ENCODE assay signal across 8 cellular contexts in genomic region chr2:217223222-217223930, GRCh38.
DNase-seq lines count a peak whose midpoint lies in the region; ATAC-seq, FAIRE-seq and TF ChIP-seq lines count a peak whose summit lies in the region.

No MANE protein-coding gene starts in this region.

- H3K36me3 ChIP-seq in endothelial cell of umbilical vein (ENCODE audit: control insufficient read depth in 2 of 2, extremely low read depth in 1 of 2, insufficient read depth in 2 of 2, low read length in 2 of 2) (no peaks in the 10 kb centered on the region), smooth muscle cell (ENCODE audit: low read depth) (no peaks in the 10 kb centered on the region)

- TF ChIP-seq RAD21 in A549 (conservative IDR thresholded peaks at IDR 0.05 in 1 of 2, IDR thresholded peaks at IDR 0.05 in 1 of 2): no peak

- H3K9me3 ChIP-seq in A549: no peaks in the 10 kb centered on the region
- H3K9me3 ChIP-seq in endothelial cell of umbilical vein (replicated peaks; ENCODE audit: control insufficient read depth, insufficient read depth, low read length): no peaks in the 10 kb centered on the region
- H3K9me3 ChIP-seq in smooth muscle cell (replicated peaks; ENCODE audit: low read depth): no peaks in the 10 kb centered on the region

- H4K20me1 ChIP-seq in endothelial cell of umbilical vein (replicated peaks; ENCODE audit: control insufficient read depth, extremely low read depth, insufficient read depth, low read length) (no peaks in the 10 kb centered on the region), smooth muscle cell (ENCODE audit: low read depth) (no peaks in the 10 kb centered on the region)

- H3K4me2 ChIP-seq in A549 (peak overlapping the region; percentile 17; the same call in 1 of the 3 replicates), endothelial cell of umbilical vein (ENCODE audit: insufficient read depth, low read length) (peak overlapping the region; percentile 62), smooth muscle cell (peak overlapping the region; percentile 40)

- dilution Hi-C loops in endothelial cell of umbilical vein (cut with MboI; ENCODE audit: extremely low pct_ligation_motif_present, low sequenced_read_pairs): no loop called here

- DNase-seq in A549 (ENCODE audit: low read depth in 1 of 2, low spot score in 1 of 2) (peak in 1 of 2 experiments; percentile 52), RKO (ENCODE audit: low spot score) (peak; percentile 85), endothelial cell of umbilical vein (ENCODE audit: low read depth, low spot score) (peak; percentile 90), smooth muscle cell (lab: John Stamatoyannopoulos, UW; ENCODE audit: unreplicated experiment) (no peak), LoVo (ENCODE audit: low spot score) (no peak), superior temporal gyrus (ENCODE audit: extremely low spot score) (no peak)

- H3K4me1 ChIP-seq in A549 (peaks cover 6% of the 10 kb centered on the region; the same call in 1 of the 3 replicates), endothelial cell of umbilical vein (ENCODE audit: control insufficient read depth, extremely low read depth, insufficient read depth, low read length) (peaks cover 13% of the 10 kb centered on the region), smooth muscle cell (ENCODE audit: low read depth) (no peaks in the 10 kb centered on the region)

- peak overlapping the region; percentile 36 for H3K9ac ChIP-seq in endothelial cell of umbilical vein (replicated peaks; ENCODE audit: extremely low read depth, insufficient read depth, low read length)
- H3K9ac ChIP-seq in smooth muscle cell (ENCODE audit: low read depth): peak overlapping the region; percentile 11

- H3K27me3 ChIP-seq in endothelial cell of umbilical vein (ENCODE audit: control insufficient read depth in 2 of 2, insufficient read depth in 2 of 2, low read length in 2 of 2) (no peaks in the 10 kb centered on the region), smooth muscle cell (ENCODE audit: low read depth) (no peaks in the 10 kb centered on the region)

- CTCF ChIA-PET in A549 (lab: Yijun Ruan, JAX) (no interaction called here), endothelial cell of umbilical vein (lab: Charles Lee) (interaction anchor here (1.2 kb wide), 1 partner anchor 57 kb away, joined by 4 read pairs; no protein-coding TSS in a partner anchor)

- no peak overlapping the region for H3K4me3 ChIP-seq in A549
- no peak overlapping the region for H3K4me3 ChIP-seq in endothelial cell of umbilical vein (replicated peaks in 1 of 3; ENCODE audit: insufficient read depth in 1 of 3, low read depth in 1 of 3, low read length in 3 of 3)
- H3K4me3 ChIP-seq in smooth muscle cell: no peak overlapping the region

- no peaks in the 10 kb centered on the region for H3F3A ChIP-seq in smooth muscle cell (ENCODE audit: low read depth)

- TF ChIP-seq CTCF in A549 (IDR thresholded peaks at IDR 0.05) (no peak), endothelial cell of umbilical vein (IDR thresholded peaks at IDR 0.05; ENCODE audit: extremely low read depth in 1 of 2, insufficient read depth in 1 of 2, low read depth in 1 of 2, low read length in 2 of 2) (no peak), smooth muscle cell (IDR thresholded peaks at IDR 0.05; ENCODE audit: borderline replicate concordance, insufficient read depth, poor library complexity, severe bottlenecking) (no peak)

- no peak for TF ChIP-seq POLR2A in A549 (IDR thresholded peaks at IDR 0.05; ENCODE audit: low read length)
- TF ChIP-seq POLR2A in endothelial cell of umbilical vein (IDR thresholded peaks at IDR 0.05; ENCODE audit: low read depth, low read length): no peak

- H2AFZ ChIP-seq in endothelial cell of umbilical vein (ENCODE audit: low read depth, low read length) (peak overlapping the region; percentile 58), smooth muscle cell (ENCODE audit: low read depth) (peak overlapping the region; percentile 3)

- FAIRE-seq in A549 (lab: Jason Lieb, UNC): no peak
- FAIRE-seq in endothelial cell of umbilical vein (lab: Jason Lieb, UNC): peak; percentile 84

- H3K9me1 ChIP-seq in endothelial cell of umbilical vein (replicated peaks; ENCODE audit: control insufficient read depth, extremely low read depth, insufficient read depth, low read length): no peaks in the 10 kb centered on the region

- ATAC-seq in A549 (peak in 1 of 2 experiments; percentile 45; a peak in 2 of 6 replicates), GM18520 (IDR thresholded peaks at IDR 0.05; ENCODE audit: unreplicated experiment) (peak; percentile 84), HG02981 (IDR thresholded peaks at IDR 0.05; ENCODE audit: unreplicated experiment) (peak; percentile 73)

- H3K79me2 ChIP-seq in endothelial cell of umbilical vein (ENCODE audit: control insufficient read depth, insufficient read depth, low read length): no peaks in the 10 kb centered on the region
- no peaks in the 10 kb centered on the region for H3K79me2 ChIP-seq in smooth muscle cell (ENCODE audit: low read depth)

- no TSS peak for BruUV-seq in endothelial cell of umbilical vein (replicated peaks; lab: Mats Ljungman, UMichigan)

- intact Hi-C loops in endothelial cell of umbilical vein (cut with micrococcal nuclease): loop anchor here (1.0 to 5.0 kb wide), 3 partner anchors 38 to 531 kb away; no protein-coding TSS in a partner anchor

- no peak for TF ChIP-seq EP300 in A549 (IDR thresholded peaks at IDR 0.05)

- POLR2A ChIA-PET in A549 (lab: Yijun Ruan, JAX) (no interaction called here), endothelial cell of umbilical vein (lab: Charles Lee) (no interaction called here)

- 54% methylated on average over 8 of the region's 8 CpGs for WGBS in A549 (ENCODE audit: missing lambda C conversion rate)
- WGBS in smooth muscle cell (ENCODE audit: low lambda C conversion rate): 46% methylated on average over 8 of the region's 8 CpGs

- H3K27ac ChIP-seq in A549 (no peak overlapping the region), endothelial cell of umbilical vein (ENCODE audit: insufficient read depth, low read depth, low read length) (peak overlapping the region; percentile 89), smooth muscle cell (ENCODE audit: low read depth) (peak overlapping the region; percentile 74)

TF ChIP-seq in A549, 52 proteins besides CTCF, POLR2A, EP300 and RAD21:
- TF ChIP-seq FOSL2 (IDR thresholded peaks at IDR 0.05): no peak
- TF ChIP-seq FOSL2 (CRISPR knock-in tag; IDR thresholded peaks at IDR 0.05): 0 out of 2 replicates have a peak, but pooled peaks have one; percentile 15
- TF ChIP-seq BHLHE40 (IDR thresholded peaks at IDR 0.05; ENCODE audit: low read depth, low read length): no peak

TF ChIP-seq in endothelial cell of umbilical vein, 7 proteins besides CTCF, POLR2A, EP300 and RAD21:
- TF ChIP-seq EZH2 (IDR thresholded peaks at IDR 0.05; ENCODE audit: borderline replicate concordance, low read depth, low read length, severe bottlenecking) (no peak), JUN (IDR thresholded peaks at IDR 0.05; ENCODE audit: borderline replicate concordance, insufficient read depth, insufficient read length, low read depth) (peak; percentile 97), MAX (IDR thresholded peaks at IDR 0.05; ENCODE audit: insufficient read depth, insufficient read length) (no peak), POLR2AphosphoS5 (IDR thresholded peaks at IDR 0.05; ENCODE audit: insufficient read depth, low read depth, low read length) (peak; percentile 67), GATA2 (IDR thresholded peaks at IDR 0.05; ENCODE audit: insufficient read depth, insufficient read length, low read depth, low read length) (no peak), MYC (IDR thresholded peaks at IDR 0.05; ENCODE audit: low read depth, low read length) (no peak), FOS (IDR thresholded peaks at IDR 0.05; ENCODE audit: borderline replicate concordance, insufficient read depth, low read length) (peak; percentile 98)
TF ChIP-seq in endothelial cell of umbilical vein: peak in this region for 3.

Comparison
In these comparisons a context has a peak if more than half of its experiments do, and no peak if none do; other contexts are left out.
1. DNase-seq: peak in RKO (single experiment) and endothelial cell of umbilical vein (single experiment); none in smooth muscle cell (single experiment), LoVo (single experiment) and superior temporal gyrus (single experiment).
2. H3K27ac ChIP-seq: peak in endothelial cell of umbilical vein (single experiment) and smooth muscle cell (single experiment); none in A549 (0 of 2).
3. Peak in every context shown above with its lines, with median percentiles within 50 percentile points of each other: H3K4me2 ChIP-seq.